Comparison of ENCODE assay signal across 1 cellular context in the genomic region with DNA sequence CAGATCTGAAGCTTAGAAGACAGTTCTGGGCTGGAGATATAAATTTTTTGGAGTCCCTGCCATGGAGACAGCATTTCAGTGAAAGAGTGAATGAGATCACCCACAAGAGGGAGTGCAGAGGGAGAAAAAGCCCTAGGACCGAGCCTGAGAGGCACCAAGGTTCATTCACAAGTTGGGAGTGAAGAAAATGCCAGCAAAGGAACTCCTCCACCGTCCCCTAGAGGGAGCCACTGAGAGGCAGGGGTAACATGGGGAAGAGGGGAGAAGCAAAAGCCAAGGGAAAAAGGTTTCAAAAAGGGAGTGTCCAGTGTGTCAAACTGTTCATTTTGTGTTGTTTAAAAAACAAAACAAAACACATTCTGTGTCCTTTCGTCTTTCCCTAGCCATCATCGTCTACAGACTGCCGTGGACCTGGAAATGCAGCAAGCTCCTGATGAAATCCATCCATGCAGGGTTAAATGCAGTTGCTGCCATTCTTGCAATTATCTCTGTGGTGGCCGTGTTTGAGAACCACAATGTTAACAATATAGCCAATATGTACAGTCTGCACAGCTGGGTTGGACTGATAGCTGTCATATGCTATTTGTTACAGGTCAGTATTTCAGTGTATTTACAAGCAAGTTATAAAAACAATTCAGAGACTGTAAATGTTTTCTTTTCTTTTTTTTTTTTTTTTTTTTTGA.
TF ChIP-seq lines count a peak whose summit lies in the region.

No MANE protein-coding gene starts in this region.

TF ChIP-seq in SK-N-SH treated with all-trans-retinoic acid at 6 μM for 48 hours, 23 proteins besides CTCF, POLR2A, EP300 and RAD21 (continued from another document):
- TF ChIP-seq BACH2 (CRISPR knock-in tag; IDR thresholded peaks at IDR 0.05; ENCODE audit: borderline replicate concordance) (no peak), CSDC2 (CRISPR knock-in tag; IDR thresholded peaks at IDR 0.05) (no peak), SNAI2 (CRISPR knock-in tag; IDR thresholded peaks at IDR 0.05) (no peak), OSR1 (CRISPR knock-in tag; IDR thresholded peaks at IDR 0.05) (no peak), GLIS3 (CRISPR knock-in tag; IDR thresholded peaks at IDR 0.05) (no peak), ESRRG (CRISPR knock-in tag; IDR thresholded peaks at IDR 0.05) (no peak), ISL1 (CRISPR knock-in tag; IDR thresholded peaks at IDR 0.05) (no peak), PPARA (CRISPR knock-in tag; IDR thresholded peaks at IDR 0.05; ENCODE audit: borderline replicate concordance) (no peak), ZNF8 (CRISPR knock-in tag; IDR thresholded peaks at IDR 0.05) (no peak)
